ENCODE assay signal across 8 cellular contexts in the genomic region with DNA sequence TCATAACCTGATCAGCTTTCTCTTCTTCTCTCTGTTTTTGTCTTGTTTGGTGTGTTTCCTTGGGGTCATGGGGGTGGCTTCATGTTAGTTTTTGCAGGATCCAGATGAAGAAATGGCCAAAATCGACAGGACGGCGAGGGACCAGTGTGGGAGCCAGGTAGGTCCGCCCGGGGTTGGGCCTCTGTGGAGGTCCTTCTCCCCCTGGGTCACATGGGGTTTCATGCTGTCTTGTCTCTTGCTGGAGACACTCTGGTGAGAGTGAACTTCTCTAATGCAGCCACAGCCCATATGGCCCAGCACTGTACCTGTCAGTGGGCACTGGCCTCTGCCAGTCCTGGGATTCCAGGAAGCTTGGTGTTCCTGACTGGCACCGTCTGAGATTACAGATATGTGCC. TPM values are rescaled to one million over a fixed set of nuclear protein-coding genes. Genes with fewer than 3 reads are reported as not detected.
DNase-seq lines count a peak whose midpoint lies in the region; ATAC-seq and TF ChIP-seq lines count a peak whose summit lies in the region.

No MANE protein-coding gene starts in this region.

- H3K9me3 Mint-ChIP-seq in CD14-positive monocyte = peaks cover 0 to 1% (median 0%) of the 10 kb centered on the region in 7 donors
- no peaks in the 10 kb centered on the region for H3K9me3 Mint-ChIP-seq in natural killer cell treated with Interleukin-12 subunit alpha and Interleukin-12 subunit beta and Interleukin-15 and Interleukin-18, amount 100 ng/mL, for 72 hours

- H3K27ac Mint-ChIP-seq in CD14-positive monocyte = peak overlapping the region in 4 of 7 donors; percentile 45 to 86 (median 74)
- H3K27ac Mint-ChIP-seq in natural killer cell treated with Interleukin-12 subunit alpha and Interleukin-12 subunit beta and Interleukin-15 and Interleukin-18, amount 100 ng/mL, for 72 hours = peak overlapping the region; percentile 44 to 83

- peaks cover 3 to 7% (median 4%) of the 10 kb centered on the region in 3 donors for H3K27me3 Mint-ChIP-seq in CD14-positive monocyte (ENCODE audit: low read depth in 3 of 3)
- H3K27me3 Mint-ChIP-seq in natural killer cell treated with Interleukin-12 subunit alpha and Interleukin-12 subunit beta and Interleukin-15 and Interleukin-18, amount 100 ng/mL, for 72 hours = no peaks in the 10 kb centered on the region

- peaks cover 11% of the 10 kb centered on the region for H3K4me1 Mint-ChIP-seq in CD14-positive monocyte
- peaks cover 7 to 16% of the 10 kb centered on the region in 2 donors for H3K4me1 Mint-ChIP-seq in natural killer cell treated with Interleukin-12 subunit alpha and Interleukin-12 subunit beta and Interleukin-15 and Interleukin-18, amount 100 ng/mL, for 72 hours (ENCODE audit: low read depth in 2 of 2)

- peaks cover 3 to 6% of the 10 kb centered on the region in 2 donors for H3K36me3 Mint-ChIP-seq in CD14-positive monocyte
- H3K36me3 Mint-ChIP-seq in natural killer cell treated with Interleukin-12 subunit alpha and Interleukin-12 subunit beta and Interleukin-15 and Interleukin-18, amount 100 ng/mL, for 72 hours = no peaks in the 10 kb centered on the region

- TF ChIP-seq CTCF in CD14-positive monocyte (IDR thresholded peaks at IDR 0.05) = no peak
- TF ChIP-seq CTCF in LNCaP clone FGC (IDR thresholded peaks at IDR 0.05; ENCODE audit: control insufficient read depth, extremely low read depth, insufficient read depth) = no peak
- TF ChIP-seq CTCF in choroid plexus epithelial cell (conservative IDR thresholded peaks at IDR 0.05; ENCODE audit: low read depth, low read length) = no peak

- peak overlapping the region; percentile 82 to 84 for H3K4me3 Mint-ChIP-seq in CD14-positive monocyte
- peak overlapping the region; percentile 92 for H3K4me3 Mint-ChIP-seq in natural killer cell treated with Interleukin-12 subunit alpha and Interleukin-12 subunit beta and Interleukin-15 and Interleukin-18, amount 100 ng/mL, for 72 hours

- intact Hi-C loops in CD14-positive monocyte (cut with micrococcal nuclease) = loop anchor here (2.0 to 10.0 kb wide), 2 partner anchors 128 to 132 kb away; partner anchors contain the start of gene URI1 (in 1 of the 2)

- H3K4me3 ChIP-seq in LNCaP clone FGC (ENCODE audit: low read depth, low read length) (peak overlapping the region; percentile 56), choroid plexus epithelial cell (ENCODE audit: low read depth, low read length) (peak overlapping the region; percentile 57)

- no peak for DNase-seq in CD14-positive monocyte (ENCODE audit: low spot score)
- DNase-seq in LNCaP clone FGC (ENCODE audit: low read depth) = no peak
- DNase-seq in choroid plexus epithelial cell (ENCODE audit: low read depth) = no peak
- DNase-seq in natural killer cell treated with Interleukin-12 subunit alpha and Interleukin-12 subunit beta and Interleukin-15 and Interleukin-18, amount 100 ng/mL, for 72 hours (ENCODE audit: low spot score) = no peak
- no peak for DNase-seq in NCI-H226
- no peak for DNase-seq in HK-2 (ENCODE audit: unreplicated experiment)

- ATAC-seq in natural killer cell treated with Interleukin-12 subunit alpha and Interleukin-12 subunit beta and Interleukin-15 and Interleukin-18, amount 100 ng/mL, for 72 hours = no peak
- ATAC-seq in HG03108 (IDR thresholded peaks at IDR 0.05; ENCODE audit: unreplicated experiment) (no peak), GM21526 (IDR thresholded peaks at IDR 0.05; ENCODE audit: low FRiP score, unreplicated experiment) (no peak)

RNA-seq across cellular contexts. Expression of gene CCNE1, which starts 1.1 kb away (rescaled TPM):
- polyA plus RNA-seq in CD14-positive monocyte = not detected
- 10 to 100 TPM; 16.5 to 33.2 TPM for total RNA-seq in natural killer cell treated with Interleukin-12 subunit alpha and Interleukin-12 subunit beta and Interleukin-15 and Interleukin-18, amount 100 ng/mL, for 72 hours
